Comparison of ENCODE assay signal across 26 cellular contexts in genomic region chrX:52874661-52875060, GRCh38. TPM values are rescaled to one million over a fixed set of nuclear protein-coding genes. Genes with fewer than 3 reads are reported as not detected.
"Had no signal": no experiment of that assay in that cellular context is flagged by ENCODE, and none has a peak within 500 bp of the region (broad histone marks: within the 10 kb centered on the region; RNA-seq: fewer than 3 reads in every experiment).

No MANE protein-coding gene starts in this region.

- H3K4me1 ChIP-seq: Peyer's patch, SJCRH30 had no signal

- H3K27ac ChIP-seq: HL-60, PC-9, Peyer's patch, SJCRH30 had no signal

- H2AFZ ChIP-seq: PC-9 had no signal

- H3K9me3 ChIP-seq: MG63, Peyer's patch, SJCRH30 had no signal

- DNase-seq: Karpas-422, KG1, MG63, NCI-H1092, NCI-H1105 treated with DMSO at 0.1 percent for 48 hours, NCI-H1417 treated with DMSO at 0.1 percent for 48 hours, NCI-H146, NCI-H1694 treated with DMSO at 0.1 percent for 48 hours, NCI-H1930, NCI-H2081, NCI-H2107, NCI-H226, NCI-H446, NCI-H510A, NCI-H524 treated with DMSO at 0.1 percent for 48 hours, NCI-H69, NCI-H774, PC-9, Peyer's patch, SHP77 treated with DMSO at 0.1 percent for 48 hours, SJCRH30 had no signal

- ATAC-seq: Right ventricle myocardium inferior, SK-N-SH treated with all-trans-retinoic acid at 6 μM for 48 hours had no signal

- H3K36me3 ChIP-seq: MG63, Peyer's patch, SJCRH30 had no signal

- H3K4me3 ChIP-seq: MG63, PC-9, Peyer's patch, SJCRH30 had no signal

- H3K27me3 ChIP-seq: MG63, Peyer's patch, SJCRH30 had no signal

- H3K4me2 ChIP-seq: PC-9 had no signal

RNA-seq across cellular contexts. Expression of gene XAGE3, which starts 6.8 kb away (rescaled TPM):
- total RNA-seq: OCI-LY7, PC-9, Peyer's patch, Right ventricle myocardium inferior, RPMI7951, SJCRH30 had no signal
